Comparison of ENCODE assay signal across 10 cellular contexts in genomic region chr6:166774770-166775169, GRCh38.
"Had no signal": no experiment of that assay in that cellular context is flagged by ENCODE, and none has a peak within 500 bp of the region (broad histone marks: within the 10 kb centered on the region; RNA-seq: fewer than 3 reads in every experiment).

No MANE protein-coding gene starts in this region.

- H3K36me3 ChIP-seq: adrenal gland, gastroesophageal sphincter, left ventricle myocardium inferior, right lobe of liver, spleen, tibial nerve had no signal

- H3K27ac ChIP-seq: adrenal gland, coronary artery, epithelial cell of prostate, gastroesophageal sphincter, left ventricle myocardium inferior, psoas muscle, right lobe of liver, spleen, tibial nerve had no signal

- H3K4me3 ChIP-seq: adrenal gland, coronary artery, gastroesophageal sphincter, left ventricle myocardium inferior, psoas muscle, right lobe of liver, spleen, tibial nerve had no signal

- DNase-seq: kidney, left ventricle myocardium inferior, psoas muscle had no signal

- H3K27me3 ChIP-seq: adrenal gland, gastroesophageal sphincter, right lobe of liver had no signal

- H3K9me3 ChIP-seq: adrenal gland, gastroesophageal sphincter, left ventricle myocardium inferior, psoas muscle, right lobe of liver, spleen, tibial nerve had no signal

- H3K4me1 ChIP-seq: adrenal gland, left ventricle myocardium inferior, psoas muscle, right lobe of liver had no signal
